In the genomic region with DNA sequence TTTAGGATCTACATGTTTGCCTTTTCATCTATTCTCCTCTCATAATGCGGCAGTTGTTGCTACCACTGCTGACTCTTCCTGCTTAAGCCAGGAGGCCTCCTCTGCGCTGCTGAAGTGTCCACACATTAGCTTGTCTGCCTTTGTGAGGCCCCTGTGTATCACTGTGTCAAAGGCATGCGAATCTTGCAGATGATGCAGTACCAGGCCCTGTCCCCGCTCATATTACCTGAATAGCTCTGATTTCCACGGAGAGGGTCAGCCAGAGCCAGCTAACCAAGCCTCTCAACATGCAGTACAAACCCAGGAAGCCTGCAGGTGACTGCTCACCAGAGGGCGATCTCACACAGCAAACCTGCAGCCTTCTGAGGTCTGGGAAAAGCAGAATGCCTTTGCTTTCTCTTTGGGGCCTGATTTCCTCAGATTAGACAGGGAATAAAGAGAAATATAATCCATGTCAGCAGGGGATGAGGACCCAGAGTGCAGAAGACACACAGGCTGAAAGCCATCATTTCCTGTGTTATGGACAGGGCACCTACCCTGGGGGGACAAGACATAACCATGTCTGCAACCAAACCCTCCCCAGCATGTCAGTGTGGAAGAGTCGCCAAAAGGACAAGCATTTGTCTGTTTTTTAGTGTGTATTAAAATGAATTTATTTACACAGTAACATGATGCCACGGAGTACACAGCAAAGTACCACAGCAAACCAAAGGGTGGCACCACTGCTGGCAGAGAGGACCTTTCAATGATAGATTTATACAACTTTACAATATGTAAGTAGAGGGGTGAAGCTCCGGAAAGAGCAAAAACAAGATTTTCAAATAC, we compare ENCODE assay signal across 8 cellular contexts. TPM values are rescaled to one million over a fixed set of nuclear protein-coding genes. Genes with fewer than 3 reads are reported as not detected.
DNase-seq lines count a peak whose midpoint lies in the region; ATAC-seq and TF ChIP-seq lines count a peak whose summit lies in the region.

No MANE protein-coding gene starts in this region.

- DNase-seq in AG20443 (ENCODE audit: low spot score) (peak; percentile 64), GM20000 (ENCODE audit: low spot score) (peak; percentile 59), NCI-H510A (lab: John Stamatoyannopoulos, UW) (peak; percentile 15), fibroblast of villous mesenchyme (ENCODE audit: low read depth) (peak; percentile 61), osteocyte (ENCODE audit: extremely low spot score, unreplicated experiment) (no peak)
- DNase-seq in activated T-cell treated with anti-CD3 and anti-CD28 coated beads, Interleukin-2, amount 50 U/mL, for 1 hour, result peak; percentile 42

- H3K27ac Mint-ChIP-seq in osteocyte (ENCODE audit: unreplicated experiment), result peak overlapping the region; percentile 83

- H3K4me3 Mint-ChIP-seq in osteocyte (ENCODE audit: unreplicated experiment), result no peak overlapping the region

- peaks cover 32% of the 10 kb centered on the region for H3K4me1 Mint-ChIP-seq in osteocyte (ENCODE audit: unreplicated experiment)

- H3K27me3 Mint-ChIP-seq in osteocyte (ENCODE audit: unreplicated experiment), result no peaks in the 10 kb centered on the region

- ATAC-seq in GM18519 (IDR thresholded peaks at IDR 0.05; ENCODE audit: low FRiP score, unreplicated experiment), result no peak
- ATAC-seq in HG02970 (IDR thresholded peaks at IDR 0.05; ENCODE audit: low FRiP score, unreplicated experiment), result no peak

- no peak overlapping the region for H3K4me3 ChIP-seq in fibroblast of villous mesenchyme (ENCODE audit: low read depth, low read length)

- TF ChIP-seq CTCF in GM20000 (IDR thresholded peaks at IDR 0.05; ENCODE audit: extremely low read depth, missing control alignments), result peak; percentile 58
- TF ChIP-seq CTCF in fibroblast of villous mesenchyme (IDR thresholded peaks at IDR 0.05; ENCODE audit: insufficient read depth, low read depth, low read length), result peak; percentile 81
- TF ChIP-seq CTCF in osteocyte (IDR thresholded peaks at IDR 0.05), result peak; percentile 78

- peaks cover 11% of the 10 kb centered on the region for H3K36me3 Mint-ChIP-seq in osteocyte (ENCODE audit: unreplicated experiment)

- H3K9me3 Mint-ChIP-seq in osteocyte (ENCODE audit: unreplicated experiment), result no peaks in the 10 kb centered on the region

RNA-seq across cellular contexts. Expression of a gene that starts 36.8 kb away (rescaled TPM):
- total RNA-seq in fibroblast of villous mesenchyme, result 136 and 203 TPM in 2 replicates
- 262 and 296 TPM in 2 replicates for total RNA-seq in osteocyte
